15 cellular contexts compared by ENCODE assay signal in genomic region chr3:122690096-122690495, GRCh38. TPM values are rescaled to one million over a fixed set of nuclear protein-coding genes. Genes with fewer than 3 reads are reported as not detected.
DNase-seq lines count a peak whose midpoint lies in the region; ATAC-seq and TF ChIP-seq lines count a peak whose summit lies in the region.
"Had no signal": no experiment of that assay in that cellular context is flagged by ENCODE, and none has a peak within 500 bp of the region (broad histone marks: within the 10 kb centered on the region; RNA-seq: fewer than 3 reads in every experiment).

No MANE protein-coding gene starts in this region.

- H3K4me1 Mint-ChIP-seq in activated naive CD8-positive, alpha-beta T cell treated with anti-CD3 and anti-CD28 coated beads, Interleukin-2, amount 10 ng/mL, durations not matched to agents 7 days and 5 days = peaks cover 30% of the 10 kb centered on the region
- H3K4me1 Mint-ChIP-seq in activated naive CD8-positive, alpha-beta T cell treated with anti-CD3 and anti-CD28 coated beads for 36 hours = peaks cover 19% of the 10 kb centered on the region
- H3K4me1 Mint-ChIP-seq in activated T-helper 1 cell treated with anti-CD3 and anti-CD28 coated beads, Interleukin-12 subunit alpha, Interleukin-12 subunit beta, Interleukin-2, Interleukin-4 antibody, amounts not matched to agents 30 ng/mL and 10 ng/mL and 1 ng/mL, durations not matched to agents 14 hours and 24 hours and 36 hours (ENCODE audit: low read depth) = peaks cover 42% of the 10 kb centered on the region

- H3K4me3 Mint-ChIP-seq in activated naive CD8-positive, alpha-beta T cell treated with anti-CD3 and anti-CD28 coated beads, Interleukin-2, amount 10 ng/mL, durations not matched to agents 7 days and 5 days = no peak overlapping the region
- no peak overlapping the region for H3K4me3 Mint-ChIP-seq in activated naive CD8-positive, alpha-beta T cell treated with anti-CD3 and anti-CD28 coated beads for 36 hours
- H3K4me3 Mint-ChIP-seq in activated T-helper 1 cell treated with anti-CD3 and anti-CD28 coated beads, Interleukin-12 subunit alpha, Interleukin-12 subunit beta, Interleukin-2, Interleukin-4 antibody, amounts not matched to agents 30 ng/mL and 10 ng/mL and 1 ng/mL, durations not matched to agents 14 hours and 24 hours and 36 hours = no peak overlapping the region

- no peak overlapping the region for H3K27ac ChIP-seq in Peyer's patch
- H3K27ac ChIP-seq: PC-9 had no signal

- H3K4me3 ChIP-seq in Peyer's patch = no peak overlapping the region
- H3K4me3 ChIP-seq: PC-9 had no signal

- peak overlapping the region; percentile 35 for H3K27ac Mint-ChIP-seq in activated naive CD8-positive, alpha-beta T cell treated with anti-CD3 and anti-CD28 coated beads, Interleukin-2, amount 10 ng/mL, durations not matched to agents 7 days and 5 days
- no peak overlapping the region for H3K27ac Mint-ChIP-seq in activated naive CD8-positive, alpha-beta T cell treated with anti-CD3 and anti-CD28 coated beads for 36 hours
- peak overlapping the region; percentile 19 for H3K27ac Mint-ChIP-seq in activated T-helper 1 cell treated with anti-CD3 and anti-CD28 coated beads, Interleukin-12 subunit alpha, Interleukin-12 subunit beta, Interleukin-2, Interleukin-4 antibody, amounts not matched to agents 30 ng/mL and 10 ng/mL and 1 ng/mL, durations not matched to agents 14 hours and 24 hours and 36 hours

- POLR2A ChIA-PET in activated naive CD8-positive, alpha-beta T cell treated with anti-CD3 and anti-CD28 coated beads, Interleukin-2, amount 10 ng/mL, durations not matched to agents 7 days and 5 days (lab: Charles Lee) = no interaction called here

- intact Hi-C loops in activated T-helper 1 cell treated with anti-CD3 and anti-CD28 coated beads, Interleukin-12 subunit alpha, Interleukin-12 subunit beta, Interleukin-2, Interleukin-4 antibody, amounts not matched to agents 30 ng/mL and 10 ng/mL and 1 ng/mL, durations not matched to agents 14 hours and 24 hours and 36 hours (cut with micrococcal nuclease) = no loop called here

- H3K4me1 ChIP-seq in Peyer's patch = no peaks in the 10 kb centered on the region

- TF ChIP-seq CTCF in Peyer's patch (IDR thresholded peaks at IDR 0.05) = no peak

- H3K36me3 Mint-ChIP-seq in activated naive CD8-positive, alpha-beta T cell treated with anti-CD3 and anti-CD28 coated beads, Interleukin-2, amount 10 ng/mL, durations not matched to agents 7 days and 5 days = peaks cover 48% of the 10 kb centered on the region
- H3K36me3 Mint-ChIP-seq in activated naive CD8-positive, alpha-beta T cell treated with anti-CD3 and anti-CD28 coated beads for 36 hours = peaks cover 57% of the 10 kb centered on the region
- H3K36me3 Mint-ChIP-seq in activated T-helper 1 cell treated with anti-CD3 and anti-CD28 coated beads, Interleukin-12 subunit alpha, Interleukin-12 subunit beta, Interleukin-2, Interleukin-4 antibody, amounts not matched to agents 30 ng/mL and 10 ng/mL and 1 ng/mL, durations not matched to agents 14 hours and 24 hours and 36 hours (ENCODE audit: low read depth) = peaks cover 47% of the 10 kb centered on the region

- no peaks in the 10 kb centered on the region for H3K9me3 ChIP-seq in Peyer's patch

- TF ChIP-seq POLR2A in Peyer's patch (IDR thresholded peaks at IDR 0.05) = no peak

- H3K36me3 ChIP-seq in Peyer's patch = peaks cover 0 to 45% (median 0%) of the 10 kb centered on the region in 3 donors

- H3K27me3 Mint-ChIP-seq in activated naive CD8-positive, alpha-beta T cell treated with anti-CD3 and anti-CD28 coated beads, Interleukin-2, amount 10 ng/mL, durations not matched to agents 7 days and 5 days = no peaks in the 10 kb centered on the region
- no peaks in the 10 kb centered on the region for H3K27me3 Mint-ChIP-seq in activated naive CD8-positive, alpha-beta T cell treated with anti-CD3 and anti-CD28 coated beads for 36 hours
- no peaks in the 10 kb centered on the region for H3K27me3 Mint-ChIP-seq in activated T-helper 1 cell treated with anti-CD3 and anti-CD28 coated beads, Interleukin-12 subunit alpha, Interleukin-12 subunit beta, Interleukin-2, Interleukin-4 antibody, amounts not matched to agents 30 ng/mL and 10 ng/mL and 1 ng/mL, durations not matched to agents 14 hours and 24 hours and 36 hours (ENCODE audit: insufficient read depth)

- no peak for ATAC-seq in activated naive CD8-positive, alpha-beta T cell treated with anti-CD3 and anti-CD28 coated beads, Interleukin-2, amount 10 ng/mL, durations not matched to agents 7 days and 5 days (ENCODE audit: low read depth)
- ATAC-seq in esophagus mucosa = peak; percentile 83

- H3K27me3 ChIP-seq in Peyer's patch = no peaks in the 10 kb centered on the region

- no peaks in the 10 kb centered on the region for H3K9me3 Mint-ChIP-seq in activated naive CD8-positive, alpha-beta T cell treated with anti-CD3 and anti-CD28 coated beads, Interleukin-2, amount 10 ng/mL, durations not matched to agents 7 days and 5 days
- H3K9me3 Mint-ChIP-seq in activated naive CD8-positive, alpha-beta T cell treated with anti-CD3 and anti-CD28 coated beads for 36 hours = no peaks in the 10 kb centered on the region
- H3K9me3 Mint-ChIP-seq in activated T-helper 1 cell treated with anti-CD3 and anti-CD28 coated beads, Interleukin-12 subunit alpha, Interleukin-12 subunit beta, Interleukin-2, Interleukin-4 antibody, amounts not matched to agents 30 ng/mL and 10 ng/mL and 1 ng/mL, durations not matched to agents 14 hours and 24 hours and 36 hours = no peaks in the 10 kb centered on the region

- no peak for DNase-seq in activated naive CD8-positive, alpha-beta T cell treated with anti-CD3 and anti-CD28 coated beads, Interleukin-2, amount 10 ng/mL, durations not matched to agents 7 days and 5 days
- DNase-seq in activated naive CD8-positive, alpha-beta T cell treated with anti-CD3 and anti-CD28 coated beads for 36 hours = no peak
- no peak for DNase-seq in activated T-helper 1 cell treated with anti-CD3 and anti-CD28 coated beads, Interleukin-12 subunit alpha, Interleukin-12 subunit beta, Interleukin-2, Interleukin-4 antibody, amounts not matched to agents 30 ng/mL and 10 ng/mL and 1 ng/mL, durations not matched to agents 14 hours and 24 hours and 36 hours (ENCODE audit: low spot score)
- DNase-seq in activated gamma-delta T cell treated with Interleukin-2 at 50 U/mL for 16 hours (no peak), Peyer's patch (no peak), NCI-H2171 (lab: John Stamatoyannopoulos, UW) (no peak)
- DNase-seq: Calu3, H7, KBM-7, NCI-H1436 treated with DMSO at 0.1 percent for 48 hours, NCI-H2029 treated with DMSO at 0.1 percent for 48 hours, NCI-H510A, NCI-H774, PC-9 had no signal

RNA-seq across cellular contexts. Expression of gene PARP14, which starts 9.5 kb away (rescaled TPM):
- total RNA-seq in activated naive CD8-positive, alpha-beta T cell treated with anti-CD3 and anti-CD28 coated beads, Interleukin-2, amount 10 ng/mL, durations not matched to agents 7 days and 5 days = 100 to 1,000 TPM; 128 to 129 TPM
- total RNA-seq in activated naive CD8-positive, alpha-beta T cell treated with anti-CD3 and anti-CD28 coated beads for 36 hours = 10 to 100 TPM; 55.2 to 56.5 TPM
- total RNA-seq in activated T-helper 1 cell treated with anti-CD3 and anti-CD28 coated beads, Interleukin-12 subunit alpha, Interleukin-12 subunit beta, Interleukin-2, Interleukin-4 antibody, amounts not matched to agents 30 ng/mL and 10 ng/mL and 1 ng/mL, durations not matched to agents 14 hours and 24 hours and 36 hours = 66.7 and 68.6 TPM in 2 replicates
- total RNA-seq in esophagus mucosa (15.9 TPM), Peyer's patch (100 to 1,000 TPM in 2 of 4 donors, 10 to 100 TPM in 2; 73.0 to 242 (median 92.5) TPM)
